8 cellular contexts compared by ENCODE assay signal in the genomic region with DNA sequence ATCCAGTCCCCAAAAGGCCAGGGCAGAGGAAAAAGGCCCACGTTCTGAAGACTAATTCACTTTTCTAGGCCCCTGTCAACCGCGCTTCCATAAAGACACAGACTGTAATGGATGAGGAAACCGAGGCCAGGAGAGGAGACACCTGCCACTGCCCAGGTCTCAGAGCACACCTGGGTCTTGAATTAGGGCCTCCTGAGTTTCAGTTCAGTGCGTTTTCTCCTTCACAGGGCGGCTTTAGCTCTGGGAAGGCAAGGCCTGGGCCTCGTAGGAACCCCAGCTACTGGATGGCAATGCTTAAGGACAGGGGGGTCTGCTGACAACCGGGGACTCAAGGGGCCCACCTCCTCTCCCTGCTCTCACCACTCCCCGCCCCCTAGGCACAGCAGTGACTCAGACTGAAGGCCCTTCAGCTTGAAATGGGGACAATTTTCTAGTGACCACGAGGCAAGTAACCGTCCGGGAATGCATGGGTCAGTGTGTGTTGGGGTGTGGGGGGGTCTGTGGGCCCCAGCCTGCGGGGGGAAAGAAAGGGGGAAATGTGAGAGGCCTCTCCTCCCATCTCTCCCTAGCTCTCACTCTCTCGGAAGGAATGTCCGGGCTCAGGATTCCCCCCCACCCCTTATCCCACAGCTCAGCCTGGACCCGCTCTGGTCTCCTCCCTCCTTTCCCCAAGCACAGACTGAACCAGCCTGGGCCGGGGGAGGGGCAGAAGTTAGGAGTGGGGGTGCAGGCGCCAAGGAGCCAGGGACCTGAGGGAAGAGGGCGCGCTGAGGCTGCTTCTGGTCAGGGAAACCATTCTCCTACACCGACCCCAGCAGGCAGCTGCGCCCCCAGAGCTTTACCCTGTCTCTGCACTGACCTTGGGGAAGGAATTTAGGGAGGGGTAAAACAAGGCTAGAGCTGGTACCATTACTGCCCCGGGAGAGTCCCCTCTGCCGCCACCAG. TPM values are rescaled to one million over a fixed set of nuclear protein-coding genes. Genes with fewer than 3 reads are reported as not detected.
DNase-seq lines count a peak whose midpoint lies in the region; TF ChIP-seq lines count a peak whose summit lies in the region.

No MANE protein-coding gene starts in this region.

- H3K4me1 Mint-ChIP-seq in glutamatergic neuron (ENCODE audit: low read depth, unreplicated experiment), result peaks cover 6% of the 10 kb centered on the region

- peaks cover 2% of the 10 kb centered on the region for H3K9me3 Mint-ChIP-seq in glutamatergic neuron (ENCODE audit: unreplicated experiment)

- peak; percentile 42 for DNase-seq in SW480 (ENCODE audit: low spot score)
- DNase-seq in glutamatergic neuron, result no peak
- DNase-seq in skeletal muscle cell (ENCODE audit: low read depth), result peak; percentile 92
- no peak for DNase-seq in NOMO-1 (lab: John Stamatoyannopoulos, UW; ENCODE audit: unreplicated experiment in 2 of 2)
- DNase-seq in stimulated activated CD8-positive, alpha-beta memory T cell treated with anti-CD3 and anti-CD28 coated beads, Interleukin-4, amount 100 ng/mL, for 48 hours, result no peak
- DNase-seq in NCI-H2171 (lab: John Stamatoyannopoulos, UW), result no peak
- DNase-seq in epidermal melanocyte (ENCODE audit: insufficient read length, low spot score), result no peak

- peak overlapping the region; percentile 81 for H3K4me3 Mint-ChIP-seq in glutamatergic neuron (ENCODE audit: unreplicated experiment)

- no peak overlapping the region for H3K27ac Mint-ChIP-seq in glutamatergic neuron (ENCODE audit: unreplicated experiment)

- TF ChIP-seq CTCF in GM12875 (IDR thresholded peaks at IDR 0.05; ENCODE audit: borderline replicate concordance, insufficient read depth, low read depth, low read length), result no peak
- no peak for TF ChIP-seq CTCF in glutamatergic neuron (IDR thresholded peaks at IDR 0.05; ENCODE audit: partially characterized antibody, unreplicated experiment)

- H3K36me3 Mint-ChIP-seq in glutamatergic neuron (ENCODE audit: unreplicated experiment), result no peaks in the 10 kb centered on the region

- H3K27me3 Mint-ChIP-seq in glutamatergic neuron (ENCODE audit: unreplicated experiment), result peaks cover 4% of the 10 kb centered on the region

- peak overlapping the region; percentile 38 for H3K4me3 ChIP-seq in GM12875 (ENCODE audit: low read depth, low read length)
- H3K4me3 ChIP-seq in skeletal muscle cell (ENCODE audit: low read depth, low read length), result peak overlapping the region; percentile 46

RNA-seq across cellular contexts. Expression of a gene that starts 17.2 kb away (rescaled TPM):
- 6.1 TPM for total RNA-seq in glutamatergic neuron (ENCODE audit: unreplicated experiment)

RNA-seq across cellular contexts. Expression of a gene that starts 52.6 kb away (rescaled TPM):
- total RNA-seq in glutamatergic neuron (ENCODE audit: unreplicated experiment), result 60.9 TPM

Comparison
In these comparisons a context has a peak if more than half of its experiments do, and no peak if none do; other contexts are left out.
1. DNase-seq: peak in SW480 (single experiment) and skeletal muscle cell (single experiment); none in glutamatergic neuron (single experiment), NOMO-1 (0 of 2), stimulated activated CD8-positive, alpha-beta memory T cell treated with anti-CD3 and anti-CD28 coated beads, Interleukin-4, amount 100 ng/mL, for 48 hours (single experiment), NCI-H2171 (single experiment) and epidermal melanocyte (single experiment).